Comparison of ENCODE assay signal across 27 cellular contexts in genomic region chr5:128224336-128224735, GRCh38.
"Had no signal": no experiment of that assay in that cellular context is flagged by ENCODE, and none has a peak within 500 bp of the region (broad histone marks: within the 10 kb centered on the region; RNA-seq: fewer than 3 reads in every experiment).

No MANE protein-coding gene starts in this region.

- H3K27me3 ChIP-seq: adrenal gland, breast epithelium had no signal

- DNase-seq: activated CD4-positive, alpha-beta memory T cell treated with anti-CD3 and anti-CD28 coated beads for 36 hours; activated CD4-positive, alpha-beta T cell treated with anti-CD3 and anti-CD28 coated beads, Interleukin-2, amount 10 ng/mL, durations not matched to agents 7 days and 5 days; activated CD4-positive, CD25-positive, alpha-beta regulatory T cell; activated CD8-positive, alpha-beta memory T cell treated with anti-CD3 and anti-CD28 coated beads for 24 hours; activated effector memory CD4-positive, alpha-beta T cell treated with anti-CD3 and anti-CD28 coated beads, Interleukin-2, amount 50 U/mL, for 16 hours; activated naive CD4-positive, alpha-beta T cell treated with Interleukin-2 at 50 U/mL for 16 hours; activated naive CD8-positive, alpha-beta T cell treated with anti-CD3 and anti-CD28 coated beads for 36 hours; activated T-cell treated with anti-CD3 and anti-CD28 coated beads, Interleukin-2, amount 50 U/mL, for 4 hours; adrenal gland; aorta; caudate nucleus; KG1; NCI-H1048; NCI-H1930; NCI-H2107; NCI-H2171 treated with DMSO at 0.1 percent for 48 hours; NCI-H345; NCI-H510A; NCI-H526 treated with DMSO at 0.1 percent for 48 hours; NCI-H82; SIG-M5; T-cell; T-helper 2 cell; T1000 had no signal

- ATAC-seq: activated T-cell treated with anti-CD3 and anti-CD28 coated beads, Interleukin-2, amount 50 U/mL, for 4 hours; T-cell had no signal

- H3K9me3 ChIP-seq: adrenal gland, breast epithelium had no signal

- H3K4me3 ChIP-seq: adrenal gland, breast epithelium, SK-N-MC had no signal

- H3K27ac ChIP-seq: adrenal gland, breast epithelium, SK-N-MC, VCaP had no signal

- H3K36me3 ChIP-seq: adrenal gland, breast epithelium had no signal

- H3K4me1 ChIP-seq: adrenal gland had no signal
